In genomic region chr15:33293619-33294309, GRCh38 we compare ENCODE assay signal across 1 cellular context.
TF ChIP-seq lines count a peak whose summit lies in the region.

No MANE protein-coding gene starts in this region.

TF ChIP-seq in WTC11, 78 proteins besides CTCF, POLR2A, EP300 and RAD21 (continued from another document):
- TF ChIP-seq, protein P1, sequence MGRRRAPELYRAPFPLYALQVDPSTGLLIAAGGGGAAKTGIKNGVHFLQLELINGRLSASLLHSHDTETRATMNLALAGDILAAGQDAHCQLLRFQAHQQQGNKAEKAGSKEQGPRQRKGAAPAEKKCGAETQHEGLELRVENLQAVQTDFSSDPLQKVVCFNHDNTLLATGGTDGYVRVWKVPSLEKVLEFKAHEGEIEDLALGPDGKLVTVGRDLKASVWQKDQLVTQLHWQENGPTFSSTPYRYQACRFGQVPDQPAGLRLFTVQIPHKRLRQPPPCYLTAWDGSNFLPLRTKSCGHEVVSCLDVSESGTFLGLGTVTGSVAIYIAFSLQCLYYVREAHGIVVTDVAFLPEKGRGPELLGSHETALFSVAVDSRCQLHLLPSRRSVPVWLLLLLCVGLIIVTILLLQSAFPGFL (CRISPR knock-in tag; IDR thresholded peaks at IDR 0.05; ENCODE audit: borderline replicate concordance) = no peak
- TF ChIP-seq, protein P2, sequence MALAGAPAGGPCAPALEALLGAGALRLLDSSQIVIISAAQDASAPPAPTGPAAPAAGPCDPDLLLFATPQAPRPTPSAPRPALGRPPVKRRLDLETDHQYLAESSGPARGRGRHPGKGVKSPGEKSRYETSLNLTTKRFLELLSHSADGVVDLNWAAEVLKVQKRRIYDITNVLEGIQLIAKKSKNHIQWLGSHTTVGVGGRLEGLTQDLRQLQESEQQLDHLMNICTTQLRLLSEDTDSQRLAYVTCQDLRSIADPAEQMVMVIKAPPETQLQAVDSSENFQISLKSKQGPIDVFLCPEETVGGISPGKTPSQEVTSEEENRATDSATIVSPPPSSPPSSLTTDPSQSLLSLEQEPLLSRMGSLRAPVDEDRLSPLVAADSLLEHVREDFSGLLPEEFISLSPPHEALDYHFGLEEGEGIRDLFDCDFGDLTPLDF (CRISPR knock-in tag; IDR thresholded peaks at IDR 0.05) = no peak
